Comparison of ENCODE assay signal across 8 cellular contexts in the genomic region with DNA sequence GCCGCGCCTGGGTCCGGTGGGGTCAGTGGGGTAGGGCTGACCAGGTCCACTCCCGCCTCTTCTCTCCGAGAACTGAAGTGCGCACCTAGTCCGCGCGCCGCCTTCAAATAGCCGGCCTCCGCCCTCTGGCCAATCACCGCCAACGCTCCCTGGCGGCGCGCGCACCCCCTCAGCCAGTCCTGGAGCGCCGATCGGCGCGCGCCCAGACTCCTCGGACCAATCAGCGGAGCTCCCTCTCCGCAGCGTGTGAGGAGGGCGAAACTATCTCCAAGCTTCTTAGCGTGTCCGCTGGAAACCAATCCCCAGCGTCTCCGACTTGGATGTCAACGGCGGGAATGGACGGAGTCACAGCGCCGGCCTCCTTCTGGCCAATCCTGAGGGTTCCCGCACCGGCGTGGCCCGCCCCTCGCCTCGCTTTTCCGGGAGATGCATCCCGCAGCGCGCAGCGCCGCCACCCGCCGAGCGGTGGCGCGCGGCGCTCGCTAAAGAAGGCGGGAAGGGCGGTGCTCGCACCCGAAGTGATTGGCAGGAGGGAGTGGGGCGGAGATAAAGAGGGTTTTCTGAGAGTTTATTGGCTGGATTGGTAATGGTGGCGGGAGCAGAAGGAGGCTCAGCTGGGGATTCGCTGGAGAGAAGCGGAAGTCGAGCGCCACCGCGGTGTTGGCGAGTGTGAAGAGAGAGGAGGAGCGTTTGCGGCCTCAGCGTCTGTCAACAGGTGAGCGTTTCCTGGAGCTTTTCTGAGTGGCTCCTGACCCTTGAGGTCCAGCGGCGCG. TPM values are rescaled to one million over a fixed set of nuclear protein-coding genes. Genes with fewer than 3 reads are reported as not detected.
A peak's percentile ranks its signal among the peaks of the same experiment; 100 is the strongest.
DNase-seq lines count a peak whose midpoint lies in the region; ATAC-seq and TF ChIP-seq lines count a peak whose summit lies in the region.

A gene (minus strand): TSS at position 81 of the 773 bp plus-strand sequence. CDS start 133 bp downstream, outside the sequence.

- TF ChIP-seq CTCF in 22Rv1 (IDR thresholded peaks at IDR 0.05), result peak; percentile 93
- peak; percentile 55 for TF ChIP-seq CTCF in astrocyte of the spinal cord (IDR thresholded peaks at IDR 0.05; ENCODE audit: low read depth, low read length)
- peak; percentile 95 for TF ChIP-seq CTCF in hepatocyte (IDR thresholded peaks at IDR 0.05; ENCODE audit: poor library complexity)

- WGBS in hepatocyte (ENCODE audit: low lambda C conversion rate, missing lambda C conversion rate), result under 1% methylated on average over 68 of the region's 78 CpGs

- ATAC-seq in GM18511 (IDR thresholded peaks at IDR 0.05; ENCODE audit: unreplicated experiment) (peak; percentile 84), HG03039 (IDR thresholded peaks at IDR 0.05; ENCODE audit: unreplicated experiment) (peak; percentile 76)

- H3K4me1 ChIP-seq in hepatocyte (ENCODE audit: insufficient read depth), result peaks cover 13% of the 10 kb centered on the region

- H3K9me3 ChIP-seq in hepatocyte (ENCODE audit: low read depth), result no peaks in the 10 kb centered on the region

- H3K4me3 ChIP-seq in astrocyte of the spinal cord (ENCODE audit: low read depth, low read length) (peak within 1 kb of the TSS; percentile 79), hepatocyte (peak within 1 kb of the TSS; percentile 17)

- peak within 1 kb of the TSS; percentile 86 for H3K4me2 ChIP-seq in hepatocyte

- peak; percentile 100 for DNase-seq in NCI-H2081 (lab: John Stamatoyannopoulos, UW)
- peak; percentile 98 for DNase-seq in T1000 (lab: John Stamatoyannopoulos, UW)
- DNase-seq in astrocyte of the spinal cord (ENCODE audit: low read depth, low spot score), result peak; percentile 100
- DNase-seq in hepatocyte (ENCODE audit: low spot score), result peak; percentile 100
- peak; percentile 99 for DNase-seq in renal cortical epithelial cell (ENCODE audit: low read depth)

- peak within 1 kb of the TSS; percentile 91 for H3K27ac ChIP-seq in 22Rv1
- peak within 1 kb of the TSS; percentile 89 for H3K27ac ChIP-seq in hepatocyte

- no peaks in the 10 kb centered on the region for H3K27me3 ChIP-seq in hepatocyte

- no peaks in the 10 kb centered on the region for H3K9me2 ChIP-seq in hepatocyte (replicated peaks; ENCODE audit: insufficient read depth)

- H3K79me2 ChIP-seq in hepatocyte, result peaks cover 16% of the 10 kb centered on the region

- in situ Hi-C loops in astrocyte of the spinal cord (cut with HindIII; ENCODE audit: low sequenced_read_pairs), result no loop called here

- peak within 1 kb of the TSS; percentile 34 for H2AFZ ChIP-seq in hepatocyte

- no peaks in the 10 kb centered on the region for H3K36me3 ChIP-seq in hepatocyte (replicated peaks; ENCODE audit: insufficient read depth, low read depth)

- no peaks in the 10 kb centered on the region for H4K20me1 ChIP-seq in hepatocyte (ENCODE audit: insufficient read depth, poor library complexity, severe bottlenecking)

RNA-seq across cellular contexts. Expression of the gene that starts here (rescaled TPM):
- total RNA-seq in hepatocyte (5.1 and 7.3 TPM in 2 replicates), renal cortical epithelial cell (1.1 and 13.7 TPM in 2 replicates)
- polyA plus RNA-seq in hepatocyte, result 10.0 and 12.4 TPM in 2 replicates

Comparison
In these comparisons a context has a peak if more than half of its experiments do, and no peak if none do; other contexts are left out.
1. Peak in every context shown above with its lines: DNase-seq, ATAC-seq, H3K4me3 ChIP-seq and H3K27ac ChIP-seq.